Comparison of ENCODE assay signal across 17 cellular contexts in the genomic region with DNA sequence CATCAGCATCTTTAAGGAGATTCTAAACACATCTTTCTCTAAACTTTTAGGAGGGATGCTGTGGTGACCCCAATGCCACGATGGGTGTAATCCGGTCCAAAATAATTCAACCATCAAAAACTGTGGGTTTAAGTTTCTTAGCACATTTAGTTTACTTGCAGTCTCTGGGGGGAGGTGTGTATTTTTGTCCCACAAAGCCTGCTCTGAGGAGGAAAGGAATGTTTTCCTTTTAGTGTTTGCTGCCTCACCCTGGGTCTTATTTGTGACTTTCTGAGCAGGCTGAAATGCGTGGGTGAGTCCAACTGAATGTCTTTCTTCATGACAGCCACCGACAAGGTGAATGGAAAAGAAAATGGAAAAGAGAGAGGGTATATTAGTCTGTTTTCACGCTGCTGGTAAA.
A peak's percentile ranks its signal among the peaks of the same experiment; 100 is the strongest.
DNase-seq lines count a peak whose midpoint lies in the region; ATAC-seq and TF ChIP-seq lines count a peak whose summit lies in the region.
"Had no signal": no experiment of that assay in that cellular context is flagged by ENCODE, and none has a peak within 500 bp of the region (broad histone marks: within the 10 kb centered on the region; RNA-seq: fewer than 3 reads in every experiment).

No MANE protein-coding gene starts in this region.

- H3K36me3 ChIP-seq in osteoblast (ENCODE audit: insufficient read depth, low read length), result no peaks in the 10 kb centered on the region
- H3K36me3 ChIP-seq in transverse colon, result no peaks in the 10 kb centered on the region
- H3K36me3 ChIP-seq: SJSA1 had no signal

- H3K9me3 Mint-ChIP-seq in WTC11 (peaks cover 78% of the 10 kb centered on the region), type B pancreatic cell (no peaks in the 10 kb centered on the region)

- TF ChIP-seq EP300 in transverse colon (IDR thresholded peaks at IDR 0.05; ENCODE audit: low read depth), result no peak

- POLR2A ChIA-PET in WTC11 (lab: Charles Lee), result no interaction called here

- no peak overlapping the region for H3K27ac Mint-ChIP-seq in WTC11
- no peak overlapping the region for H3K27ac Mint-ChIP-seq in type B pancreatic cell
- H3K27ac Mint-ChIP-seq: CD4-positive, CD25-positive, alpha-beta regulatory T cell had no signal

- no peak for ATAC-seq in WTC11
- no peak for ATAC-seq in HG02852 (IDR thresholded peaks at IDR 0.05; ENCODE audit: unreplicated experiment)
- ATAC-seq: PC-3 had no signal

- 25 to 65% methylated on average over 2 to 5 of the region's 5 CpGs for WGBS in transverse colon (ENCODE audit: low coverage in 1 of 2), 2 donors

- H3K27me3 Mint-ChIP-seq in WTC11 (ENCODE audit: low read depth) (peaks cover 8% of the 10 kb centered on the region), type B pancreatic cell (no peaks in the 10 kb centered on the region)
- H3K27me3 Mint-ChIP-seq: CD4-positive, CD25-positive, alpha-beta regulatory T cell had no signal

- H3K79me2 ChIP-seq in osteoblast (ENCODE audit: insufficient read depth, low read length), result no peaks in the 10 kb centered on the region

- peak; percentile 61 for DNase-seq in AG09319 (ENCODE audit: extremely low read depth, low read depth)
- DNase-seq in RPMI7951 (ENCODE audit: low read depth), result peak; percentile 6
- DNase-seq in fibroblast of mammary gland (ENCODE audit: low read depth), result peak; percentile 6
- no peak for DNase-seq in osteoblast (ENCODE audit: insufficient read length, low spot score, missing footprints)
- no peak for DNase-seq in WTC11 (ENCODE audit: low spot score)
- DNase-seq in type B pancreatic cell (ENCODE audit: extremely low spot score, unreplicated experiment), result no peak
- no peak for DNase-seq in transverse colon
- DNase-seq: AML-193; CD4-positive, CD25-positive, alpha-beta regulatory T cell; DMS53; HCEC 1CT; NCI-H1436 treated with DMSO at 0.1 percent for 48 hours; NCI-H446 treated with DMSO at 0.1 percent for 48 hours; NCI-H748 treated with DMSO at 0.1 percent for 48 hours; PC-3 had no signal

- H3K4me1 ChIP-seq in osteoblast (ENCODE audit: insufficient read depth, low read length), result peaks cover 33% of the 10 kb centered on the region
- no peaks in the 10 kb centered on the region for H3K4me1 ChIP-seq in transverse colon
- H3K4me1 ChIP-seq: SJSA1 had no signal

- H3K4me3 ChIP-seq in fibroblast of mammary gland (ENCODE audit: control insufficient read depth, low read depth, low read length) (no peak overlapping the region), osteoblast (ENCODE audit: insufficient read depth, low read length) (no peak overlapping the region), transverse colon (no peak overlapping the region)
- H3K4me3 ChIP-seq: SJSA1 had no signal

- H3K9me3 ChIP-seq in osteoblast (ENCODE audit: low read depth, low read length) (no peaks in the 10 kb centered on the region), transverse colon (no peaks in the 10 kb centered on the region)
- H3K9me3 ChIP-seq: SJSA1 had no signal

- H3K27ac ChIP-seq in osteoblast (ENCODE audit: low read depth, low read length), result peak overlapping the region; percentile 38
- no peak overlapping the region for H3K27ac ChIP-seq in transverse colon
- H3K27ac ChIP-seq: SJSA1 had no signal

- H3K36me3 Mint-ChIP-seq in WTC11 (peaks cover 65% of the 10 kb centered on the region), type B pancreatic cell (no peaks in the 10 kb centered on the region)
- H3K36me3 Mint-ChIP-seq: CD4-positive, CD25-positive, alpha-beta regulatory T cell had no signal

- no peaks in the 10 kb centered on the region for H4K20me1 ChIP-seq in osteoblast (ENCODE audit: insufficient read depth, low read length)

- H2AFZ ChIP-seq in osteoblast (ENCODE audit: low read length), result peak overlapping the region; percentile 50

- TF ChIP-seq CTCF in AG09319 (IDR thresholded peaks at IDR 0.05; ENCODE audit: low read depth, low read length), result no peak
- TF ChIP-seq CTCF in fibroblast of mammary gland (conservative IDR thresholded peaks at IDR 0.05; ENCODE audit: control insufficient read depth, insufficient read depth, low read depth, low read length), result no peak
- no peak for TF ChIP-seq CTCF in osteoblast (IDR thresholded peaks at IDR 0.05; ENCODE audit: extremely low read depth, low read depth, low read length)
- TF ChIP-seq CTCF in WTC11 (IDR thresholded peaks at IDR 0.05), result no peak
- TF ChIP-seq CTCF in type B pancreatic cell (conservative IDR thresholded peaks at IDR 0.05), result no peak
- TF ChIP-seq CTCF in transverse colon (IDR thresholded peaks at IDR 0.05), result no peak

- H3K4me3 Mint-ChIP-seq in WTC11 (no peak overlapping the region), type B pancreatic cell (no peak overlapping the region)
- H3K4me3 Mint-ChIP-seq: CD4-positive, CD25-positive, alpha-beta regulatory T cell had no signal

- CTCF ChIA-PET in WTC11 (lab: Charles Lee), result no interaction called here

- H3K4me1 Mint-ChIP-seq in WTC11, result no peaks in the 10 kb centered on the region
- H3K4me1 Mint-ChIP-seq in type B pancreatic cell (ENCODE audit: unreplicated experiment), result no peaks in the 10 kb centered on the region
- H3K4me1 Mint-ChIP-seq: CD4-positive, CD25-positive, alpha-beta regulatory T cell had no signal

- no peak for TF ChIP-seq POLR2A in transverse colon (IDR thresholded peaks at IDR 0.05)

- intact Hi-C loops in transverse colon (cut with DNase I; ENCODE audit: low total_unique reads), result no loop called here

- no peaks in the 10 kb centered on the region for H3K27me3 ChIP-seq in osteoblast (ENCODE audit: insufficient read depth, low read length)
- no peaks in the 10 kb centered on the region for H3K27me3 ChIP-seq in transverse colon
- H3K27me3 ChIP-seq: SJSA1 had no signal

- peak overlapping the region; percentile 50 for H3K4me2 ChIP-seq in osteoblast (ENCODE audit: insufficient read depth, low read length)

- in situ Hi-C loops in transverse colon (cut with MboI; ENCODE audit: low pct_ligation_motif_present in 1 of 4, low pct_unique_long_range_greater_than_20kb in 1 of 4, low sequenced_read_pairs in 3 of 4), result no loop called here

TF ChIP-seq in WTC11, 78 proteins besides CTCF, POLR2A, EP300 and RAD21:
- TF ChIP-seq HMGXB4 (CRISPR knock-in tag; IDR thresholded peaks at IDR 0.05) (no peak), ZNF138 (CRISPR knock-in tag; conservative IDR thresholded peaks at IDR 0.05) (no peak)

Comparison
In these comparisons a context has a peak if more than half of its experiments do, and no peak if none do; other contexts are left out.
1. DNase-seq: peak in AG09319 (single experiment), RPMI7951 (single experiment) and fibroblast of mammary gland (single experiment); none in osteoblast (single experiment), WTC11 (single experiment), type B pancreatic cell (single experiment) and transverse colon (single experiment).